In the genomic region with DNA sequence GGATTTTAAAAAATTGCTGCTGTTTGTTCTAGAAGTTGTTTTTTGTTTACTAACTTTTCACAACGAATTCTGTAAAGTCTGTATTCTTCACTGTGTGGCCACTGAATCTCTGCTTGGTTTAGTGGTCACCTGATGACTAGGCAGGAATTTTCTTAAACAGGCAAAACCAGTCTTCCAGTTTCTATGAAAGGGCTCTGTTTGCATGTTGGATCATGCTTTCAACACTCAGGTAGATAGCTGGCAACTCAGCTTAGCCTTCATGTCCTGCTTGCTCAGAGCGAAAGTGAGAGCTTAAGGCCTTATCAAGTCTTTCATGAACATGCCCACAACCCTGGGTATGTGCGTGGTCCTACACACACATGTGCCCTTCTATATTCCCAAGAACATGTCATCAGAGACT, we compare ENCODE assay signal across 16 cellular contexts. TPM values are rescaled to one million over a fixed set of nuclear protein-coding genes. Genes with fewer than 3 reads are reported as not detected.
"Had no signal": no experiment of that assay in that cellular context is flagged by ENCODE, and none has a peak within 500 bp of the region (broad histone marks: within the 10 kb centered on the region; RNA-seq: fewer than 3 reads in every experiment).

No MANE protein-coding gene starts in this region.

- H3K4me3 Mint-ChIP-seq: activated CD4-positive, alpha-beta T cell treated with anti-CD3 and anti-CD28 coated beads, Interleukin-2, amount 10 ng/mL, durations not matched to agents 7 days and 5 days; activated naive CD8-positive, alpha-beta T cell treated with anti-CD3 and anti-CD28 coated beads for 36 hours; brain; naive B cell; neural progenitor cell; stimulated activated effector memory CD8-positive, alpha-beta T cell treated with anti-CD3 and anti-CD28 coated beads, Interleukin-12 subunit alpha, Interleukin-12 subunit beta, amount 100 ng/mL, for 72 hours had no signal

- H3K4me1 Mint-ChIP-seq: activated CD4-positive, alpha-beta T cell treated with anti-CD3 and anti-CD28 coated beads, Interleukin-2, amount 10 ng/mL, durations not matched to agents 7 days and 5 days; activated naive CD8-positive, alpha-beta T cell treated with anti-CD3 and anti-CD28 coated beads for 36 hours; naive B cell; neural progenitor cell; stimulated activated effector memory CD8-positive, alpha-beta T cell treated with anti-CD3 and anti-CD28 coated beads, Interleukin-12 subunit alpha, Interleukin-12 subunit beta, amount 100 ng/mL, for 72 hours had no signal

- H3K27ac Mint-ChIP-seq: activated CD4-positive, alpha-beta T cell treated with anti-CD3 and anti-CD28 coated beads, Interleukin-2, amount 10 ng/mL, durations not matched to agents 7 days and 5 days; activated naive CD8-positive, alpha-beta T cell treated with anti-CD3 and anti-CD28 coated beads for 36 hours; brain; naive B cell; neural progenitor cell; stimulated activated effector memory CD8-positive, alpha-beta T cell treated with anti-CD3 and anti-CD28 coated beads, Interleukin-12 subunit alpha, Interleukin-12 subunit beta, amount 100 ng/mL, for 72 hours had no signal

- DNase-seq: activated CD4-positive, alpha-beta T cell treated with anti-CD3 and anti-CD28 coated beads, Interleukin-2, amount 10 ng/mL, durations not matched to agents 7 days and 5 days; activated naive CD8-positive, alpha-beta T cell treated with anti-CD3 and anti-CD28 coated beads for 36 hours; amygdala; cortex of kidney; effector CD4-positive, alpha-beta T cell; heart right ventricle; left lung; naive B cell; ovary; uterus had no signal

- H3K27me3 ChIP-seq: gastroesophageal sphincter, heart right ventricle, left lung, neural progenitor cell, ovary, uterus had no signal

- H3K36me3 Mint-ChIP-seq: activated naive CD8-positive, alpha-beta T cell treated with anti-CD3 and anti-CD28 coated beads for 36 hours; brain; stimulated activated effector memory CD8-positive, alpha-beta T cell treated with anti-CD3 and anti-CD28 coated beads, Interleukin-12 subunit alpha, Interleukin-12 subunit beta, amount 100 ng/mL, for 72 hours had no signal

- H3K4me3 ChIP-seq: gastroesophageal sphincter, heart right ventricle, left lung, neural progenitor cell, ovary, uterus had no signal

- H2AFZ ChIP-seq: neural progenitor cell had no signal

- ATAC-seq: gastroesophageal sphincter; heart right ventricle; left lung; stimulated activated effector memory CD8-positive, alpha-beta T cell treated with anti-CD3 and anti-CD28 coated beads, Interleukin-12 subunit alpha, Interleukin-12 subunit beta, amount 100 ng/mL, for 72 hours had no signal

- FAIRE-seq: islet of Langerhans had no signal

- H3K36me3 ChIP-seq: gastroesophageal sphincter, heart right ventricle, left lung, neural progenitor cell, ovary, uterus had no signal

- H3K4me1 ChIP-seq: gastroesophageal sphincter, heart right ventricle, left lung, neural progenitor cell, uterus had no signal

- H3K9me3 ChIP-seq: ovary, uterus had no signal

- H3K27ac ChIP-seq: gastroesophageal sphincter, heart right ventricle, left lung, neural progenitor cell, ovary, uterus had no signal

- H3K4me2 ChIP-seq: neural progenitor cell had no signal

RNA-seq across cellular contexts. Expression of a gene that starts 52.4 kb away (rescaled TPM):
- total RNA-seq: activated CD4-positive, alpha-beta T cell treated with anti-CD3 and anti-CD28 coated beads, Interleukin-2, amount 10 ng/mL, durations not matched to agents 7 days and 5 days; activated naive CD8-positive, alpha-beta T cell treated with anti-CD3 and anti-CD28 coated beads for 36 hours; gastroesophageal sphincter; mononuclear cell; ovary had no signal
